20 cellular contexts compared by ENCODE assay signal in genomic region chr15:100107151-100107550, GRCh38.
"Had no signal": no experiment of that assay in that cellular context is flagged by ENCODE, and none has a peak within 500 bp of the region (broad histone marks: within the 10 kb centered on the region; RNA-seq: fewer than 3 reads in every experiment).

No MANE protein-coding gene starts in this region.

- H3K9me3 ChIP-seq: ascending aorta, tibial artery had no signal

- DNase-seq: activated CD4-positive, alpha-beta memory T cell treated with anti-CD3 and anti-CD28 coated beads for 36 hours; activated CD4-positive, alpha-beta T cell treated with anti-CD3 and anti-CD28 coated beads for 48 hours; activated CD4-positive, CD25-positive, alpha-beta regulatory T cell; activated gamma-delta T cell treated with Interleukin-2 at 50 U/mL for 16 hours; activated T-cell treated with anti-CD3 and anti-CD28 coated beads, Interleukin-2, amount 50 U/mL, for 72 hours; brain microvascular endothelial cell; effector memory CD4-positive, alpha-beta T cell; foreskin melanocyte; nucleus accumbens; stimulated activated CD4-positive, alpha-beta T cell treated with anti-CD3 and anti-CD28 coated beads, Interleukin-4, amount 100 ng/mL, for 24 hours; substantia nigra; tibial artery had no signal

- H3K9me3 Mint-ChIP-seq: activated CD4-positive, alpha-beta memory T cell treated with anti-CD3 and anti-CD28 coated beads for 36 hours; activated naive CD4-positive, alpha-beta T cell treated with anti-CD3 and anti-CD28 coated beads, Interleukin-2, amount 50 U/mL, for 24 hours; activated T-cell treated with anti-CD3 and anti-CD28 coated beads, Interleukin-2, amount 50 U/mL, for 72 hours; central memory CD8-positive, alpha-beta T cell; stimulated activated naive CD8-positive, alpha-beta T cell treated with anti-CD3 and anti-CD28 coated beads, Interleukin-15, Interleukin-2, amounts not matched to agents 100 ng/mL and 50 ng/mL, for 24 hours; T-helper 1 cell treated with Interleukin-12 subunit alpha and Interleukin-12 subunit beta and Interleukin-4 antibody, amounts not matched to agents 30 μg/mL and 1 μg/mL, for 36 hours had no signal

- H3K36me3 ChIP-seq: ascending aorta, brain microvascular endothelial cell, tibial artery had no signal

- H3K27ac Mint-ChIP-seq: activated CD4-positive, alpha-beta memory T cell treated with anti-CD3 and anti-CD28 coated beads for 36 hours; activated naive CD4-positive, alpha-beta T cell treated with anti-CD3 and anti-CD28 coated beads, Interleukin-2, amount 50 U/mL, for 24 hours; activated T-cell treated with anti-CD3 and anti-CD28 coated beads, Interleukin-2, amount 50 U/mL, for 72 hours; nephron; T-helper 1 cell treated with Interleukin-12 subunit alpha and Interleukin-12 subunit beta and Interleukin-4 antibody, amounts not matched to agents 30 μg/mL and 1 μg/mL, for 36 hours had no signal

- H3K27ac ChIP-seq: brain microvascular endothelial cell, parathyroid adenoma, tibial artery had no signal

- H3K27me3 Mint-ChIP-seq: activated CD4-positive, alpha-beta memory T cell treated with anti-CD3 and anti-CD28 coated beads for 36 hours; activated naive CD4-positive, alpha-beta T cell treated with anti-CD3 and anti-CD28 coated beads, Interleukin-2, amount 50 U/mL, for 24 hours; central memory CD8-positive, alpha-beta T cell; stimulated activated naive CD8-positive, alpha-beta T cell treated with anti-CD3 and anti-CD28 coated beads, Interleukin-15, Interleukin-2, amounts not matched to agents 100 ng/mL and 50 ng/mL, for 24 hours had no signal

- H3K27me3 ChIP-seq: ascending aorta, brain microvascular endothelial cell, tibial artery had no signal

- H3K4me1 ChIP-seq: parathyroid adenoma had no signal

- H3K4me3 Mint-ChIP-seq: activated CD4-positive, alpha-beta memory T cell treated with anti-CD3 and anti-CD28 coated beads for 36 hours; activated naive CD4-positive, alpha-beta T cell treated with anti-CD3 and anti-CD28 coated beads, Interleukin-2, amount 50 U/mL, for 24 hours; activated T-cell treated with anti-CD3 and anti-CD28 coated beads, Interleukin-2, amount 50 U/mL, for 72 hours; central memory CD8-positive, alpha-beta T cell; nephron; stimulated activated naive CD8-positive, alpha-beta T cell treated with anti-CD3 and anti-CD28 coated beads, Interleukin-15, Interleukin-2, amounts not matched to agents 100 ng/mL and 50 ng/mL, for 24 hours; T-helper 1 cell treated with Interleukin-12 subunit alpha and Interleukin-12 subunit beta and Interleukin-4 antibody, amounts not matched to agents 30 μg/mL and 1 μg/mL, for 36 hours had no signal

- H3K4me3 ChIP-seq: ascending aorta, tibial artery had no signal

- H3K36me3 Mint-ChIP-seq: activated CD4-positive, alpha-beta memory T cell treated with anti-CD3 and anti-CD28 coated beads for 36 hours had no signal

- ATAC-seq: activated T-cell treated with anti-CD3 and anti-CD28 coated beads, Interleukin-2, amount 50 U/mL, for 72 hours; esophagus mucosa had no signal
